20 cellular contexts compared by ENCODE assay signal in the genomic region with DNA sequence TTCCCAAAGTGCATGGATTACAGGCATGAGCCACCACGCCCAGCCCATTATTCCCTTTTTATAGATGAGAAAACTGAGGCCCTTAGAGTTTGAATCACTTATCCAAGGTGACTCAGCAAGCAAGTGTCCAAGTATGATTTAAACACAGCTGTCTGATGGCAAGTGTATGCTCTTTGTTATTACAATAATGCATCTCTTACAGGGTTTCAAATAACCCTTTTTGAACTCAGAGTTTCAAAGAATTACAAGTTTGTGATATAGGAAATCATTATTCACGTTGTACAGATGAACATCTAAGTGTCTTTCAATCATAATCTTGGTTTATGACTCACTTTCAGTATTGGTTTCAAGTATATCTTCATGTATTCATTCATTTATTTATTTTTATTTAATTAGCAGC.
DNase-seq lines count a peak whose midpoint lies in the region; ATAC-seq lines count a peak whose summit lies in the region.
"Had no signal": no experiment of that assay in that cellular context is flagged by ENCODE, and none has a peak within 500 bp of the region (broad histone marks: within the 10 kb centered on the region; RNA-seq: fewer than 3 reads in every experiment).

No MANE protein-coding gene starts in this region.

- H3K4me1 Mint-ChIP-seq in activated CD4-positive, alpha-beta T cell treated with anti-CD3 and anti-CD28 coated beads for 36 hours, result peaks cover 8% of the 10 kb centered on the region
- peaks cover 10% of the 10 kb centered on the region for H3K4me1 Mint-ChIP-seq in activated T-cell treated with anti-CD3 and anti-CD28 coated beads, Interleukin-2, amount 50 U/mL, for 72 hours (ENCODE audit: low read depth)
- no peaks in the 10 kb centered on the region for H3K4me1 Mint-ChIP-seq in activated T-helper 17 cell treated with anti-CD3 and anti-CD28 coated beads, Interleukin-2, amount 50 U/mL, for 72 hours
- no peaks in the 10 kb centered on the region for H3K4me1 Mint-ChIP-seq in stimulated activated effector memory CD8-positive, alpha-beta T cell treated with anti-CD3 and anti-CD28 coated beads, Interleukin-12 subunit alpha, Interleukin-12 subunit beta, amount 100 ng/mL, for 72 hours
- H3K4me1 Mint-ChIP-seq: CD14-positive monocyte; CD4-positive, alpha-beta memory T cell had no signal

- H3K4me3 ChIP-seq in MG63, result no peak overlapping the region
- H3K4me3 ChIP-seq: BLaER1 had no signal

- H3K27ac Mint-ChIP-seq in activated CD4-positive, alpha-beta T cell treated with anti-CD3 and anti-CD28 coated beads for 36 hours, result no peak overlapping the region
- H3K27ac Mint-ChIP-seq in activated T-cell treated with anti-CD3 and anti-CD28 coated beads, Interleukin-2, amount 50 U/mL, for 72 hours, result no peak overlapping the region
- no peak overlapping the region for H3K27ac Mint-ChIP-seq in activated T-helper 17 cell treated with anti-CD3 and anti-CD28 coated beads, Interleukin-2, amount 50 U/mL, for 72 hours
- no peak overlapping the region for H3K27ac Mint-ChIP-seq in stimulated activated effector memory CD8-positive, alpha-beta T cell treated with anti-CD3 and anti-CD28 coated beads, Interleukin-12 subunit alpha, Interleukin-12 subunit beta, amount 100 ng/mL, for 72 hours
- H3K27ac Mint-ChIP-seq: CD4-positive, alpha-beta memory T cell; HFFc6 had no signal

- no peak for DNase-seq in activated CD4-positive, alpha-beta T cell treated with anti-CD3 and anti-CD28 coated beads for 36 hours
- no peak for DNase-seq in activated CD4-positive, alpha-beta T cell treated with anti-CD3 and anti-CD28 coated beads for 48 hours
- DNase-seq in activated T-cell treated with anti-CD3 and anti-CD28 coated beads, Interleukin-2, amount 50 U/mL, for 72 hours, result no peak
- DNase-seq in activated T-cell treated with anti-CD3 and anti-CD28 coated beads, Interleukin-2, amount 50 U/mL, for 1 hour, result no peak
- DNase-seq in stimulated activated effector memory CD8-positive, alpha-beta T cell treated with anti-CD3 and anti-CD28 coated beads, Interleukin-12 subunit alpha, Interleukin-12 subunit beta, amount 100 ng/mL, for 72 hours (ENCODE audit: low spot score in 2 of 2), result no peak
- DNase-seq in DMS79 treated with DMSO at 0.1 percent for 48 hours (lab: John Stamatoyannopoulos, UW) (no peak), MG63 (no peak)
- DNase-seq: 8988T; CD4-positive, alpha-beta memory T cell; DMS153; DMS79; GF-D8; GOT3; H7; HFFc6 had no signal

- H3K27me3 ChIP-seq in MG63, result peaks cover 3% of the 10 kb centered on the region
- H3K27me3 ChIP-seq: BLaER1 had no signal

- H3K36me3 ChIP-seq in MG63, result no peaks in the 10 kb centered on the region
- H3K36me3 ChIP-seq: BLaER1 had no signal

- no peaks in the 10 kb centered on the region for H3K9me3 Mint-ChIP-seq in activated CD4-positive, alpha-beta T cell treated with anti-CD3 and anti-CD28 coated beads for 36 hours (ENCODE audit: low read depth)
- H3K9me3 Mint-ChIP-seq in activated T-cell treated with anti-CD3 and anti-CD28 coated beads, Interleukin-2, amount 50 U/mL, for 72 hours, result no peaks in the 10 kb centered on the region
- H3K9me3 Mint-ChIP-seq in activated T-helper 17 cell treated with anti-CD3 and anti-CD28 coated beads, Interleukin-2, amount 50 U/mL, for 72 hours, result no peaks in the 10 kb centered on the region
- no peaks in the 10 kb centered on the region for H3K9me3 Mint-ChIP-seq in stimulated activated effector memory CD8-positive, alpha-beta T cell treated with anti-CD3 and anti-CD28 coated beads, Interleukin-12 subunit alpha, Interleukin-12 subunit beta, amount 100 ng/mL, for 72 hours
- H3K9me3 Mint-ChIP-seq: CD14-positive monocyte; CD4-positive, alpha-beta memory T cell; HFFc6 had no signal

- no peaks in the 10 kb centered on the region for H3K9me3 ChIP-seq in MG63
- H3K9me3 ChIP-seq: BLaER1 had no signal

- POLR2A ChIA-PET in activated CD4-positive, alpha-beta T cell treated with anti-CD3 and anti-CD28 coated beads for 36 hours (lab: Charles Lee), result no interaction called here

- H3K4me3 Mint-ChIP-seq in activated CD4-positive, alpha-beta T cell treated with anti-CD3 and anti-CD28 coated beads for 36 hours, result no peak overlapping the region
- H3K4me3 Mint-ChIP-seq in activated T-cell treated with anti-CD3 and anti-CD28 coated beads, Interleukin-2, amount 50 U/mL, for 72 hours, result no peak overlapping the region
- no peak overlapping the region for H3K4me3 Mint-ChIP-seq in activated T-helper 17 cell treated with anti-CD3 and anti-CD28 coated beads, Interleukin-2, amount 50 U/mL, for 72 hours
- H3K4me3 Mint-ChIP-seq in stimulated activated effector memory CD8-positive, alpha-beta T cell treated with anti-CD3 and anti-CD28 coated beads, Interleukin-12 subunit alpha, Interleukin-12 subunit beta, amount 100 ng/mL, for 72 hours, result no peak overlapping the region
- H3K4me3 Mint-ChIP-seq: CD14-positive monocyte; CD4-positive, alpha-beta memory T cell; HFFc6 had no signal

- ATAC-seq in activated CD4-positive, alpha-beta T cell treated with anti-CD3 and anti-CD28 coated beads for 36 hours, result peak; percentile 88
- peak; percentile 83 to 85 for ATAC-seq in activated T-cell treated with anti-CD3 and anti-CD28 coated beads, Interleukin-2, amount 50 U/mL, for 72 hours (replicated peaks in 1 of 2)
- peak; percentile 91 for ATAC-seq in activated T-helper 17 cell treated with anti-CD3 and anti-CD28 coated beads, Interleukin-2, amount 50 U/mL, for 72 hours (replicated peaks)
- ATAC-seq in stimulated activated effector memory CD8-positive, alpha-beta T cell treated with anti-CD3 and anti-CD28 coated beads, Interleukin-12 subunit alpha, Interleukin-12 subunit beta, amount 100 ng/mL, for 72 hours, result peak; percentile 88
- ATAC-seq: HCT116, HepG2 had no signal

- peaks cover 2% of the 10 kb centered on the region for H3K27me3 Mint-ChIP-seq in activated CD4-positive, alpha-beta T cell treated with anti-CD3 and anti-CD28 coated beads for 36 hours
- H3K27me3 Mint-ChIP-seq in activated T-cell treated with anti-CD3 and anti-CD28 coated beads, Interleukin-2, amount 50 U/mL, for 72 hours (ENCODE audit: low read depth), result peaks cover 7% of the 10 kb centered on the region
- H3K27me3 Mint-ChIP-seq in activated T-helper 17 cell treated with anti-CD3 and anti-CD28 coated beads, Interleukin-2, amount 50 U/mL, for 72 hours, result no peaks in the 10 kb centered on the region

- no peaks in the 10 kb centered on the region for H3K36me3 Mint-ChIP-seq in activated CD4-positive, alpha-beta T cell treated with anti-CD3 and anti-CD28 coated beads for 36 hours (ENCODE audit: low read depth)
- peaks cover 0 to 4% of the 10 kb centered on the region in 2 donors for H3K36me3 Mint-ChIP-seq in activated T-cell treated with anti-CD3 and anti-CD28 coated beads, Interleukin-2, amount 50 U/mL, for 72 hours (ENCODE audit: insufficient read depth in 2 of 2)
- no peaks in the 10 kb centered on the region for H3K36me3 Mint-ChIP-seq in activated T-helper 17 cell treated with anti-CD3 and anti-CD28 coated beads, Interleukin-2, amount 50 U/mL, for 72 hours (ENCODE audit: low read depth)
- no peaks in the 10 kb centered on the region for H3K36me3 Mint-ChIP-seq in stimulated activated effector memory CD8-positive, alpha-beta T cell treated with anti-CD3 and anti-CD28 coated beads, Interleukin-12 subunit alpha, Interleukin-12 subunit beta, amount 100 ng/mL, for 72 hours
- H3K36me3 Mint-ChIP-seq: CD14-positive monocyte; CD4-positive, alpha-beta memory T cell had no signal

- intact Hi-C loops in activated CD4-positive, alpha-beta T cell treated with anti-CD3 and anti-CD28 coated beads for 36 hours (cut with DNase I, micrococcal nuclease), result loop anchor here in 1 of 2 experiments (2.0 to 10.0 kb wide), 2 partner anchors 36 to 1444 kb away; no protein-coding TSS in a partner anchor

- CTCF ChIA-PET in activated CD4-positive, alpha-beta T cell treated with anti-CD3 and anti-CD28 coated beads for 36 hours (lab: Charles Lee), result no interaction called here
